Comparison of ENCODE assay signal across 14 cellular contexts in the genomic region with DNA sequence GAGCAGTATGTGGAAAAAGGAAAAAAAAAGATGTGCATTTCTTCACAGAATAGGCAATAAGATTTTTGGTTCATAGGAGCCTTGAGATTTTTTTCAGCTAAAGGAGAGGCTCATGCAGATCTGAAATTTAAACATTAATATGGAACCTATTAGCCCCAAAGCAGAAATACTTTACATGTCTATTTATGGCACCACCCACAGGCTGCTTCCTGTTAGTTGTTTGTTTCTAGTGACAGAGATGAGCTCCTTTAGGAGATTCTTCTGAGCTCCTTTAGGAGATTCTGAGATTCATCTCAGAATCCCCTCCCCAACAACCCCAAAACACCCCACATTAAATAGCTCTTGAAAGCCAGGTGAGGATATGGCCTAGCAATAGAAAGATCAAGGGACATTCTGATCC. TPM values are rescaled to one million over a fixed set of nuclear protein-coding genes. Genes with fewer than 3 reads are reported as not detected.
DNase-seq lines count a peak whose midpoint lies in the region; ATAC-seq, FAIRE-seq and TF ChIP-seq lines count a peak whose summit lies in the region.
"Had no signal": no experiment of that assay in that cellular context is flagged by ENCODE, and none has a peak within 500 bp of the region (broad histone marks: within the 10 kb centered on the region; RNA-seq: fewer than 3 reads in every experiment).

No MANE protein-coding gene starts in this region.

- POLR2A ChIA-PET in naive thymus-derived CD4-positive, alpha-beta T cell (lab: Charles Lee), result no interaction called here
- POLR2A ChIA-PET in WTC11 (lab: Charles Lee), result no interaction called here

- intact Hi-C loops in naive thymus-derived CD4-positive, alpha-beta T cell (cut with micrococcal nuclease), result no loop called here
- intact Hi-C loops in pancreas (cut with DNase I), result no loop called here

- no peak for FAIRE-seq in pancreas (lab: Jason Lieb, UNC)

- H3K4me3 ChIP-seq in naive thymus-derived CD4-positive, alpha-beta T cell (ENCODE audit: low read length), result no peak overlapping the region
- no peak overlapping the region for H3K4me3 ChIP-seq in pancreas
- H3K4me3 ChIP-seq: left ventricle myocardium inferior had no signal

- H3K27me3 Mint-ChIP-seq in IgD-negative memory B cell (no peaks in the 10 kb centered on the region), WTC11 (ENCODE audit: low read depth) (peaks cover 10% of the 10 kb centered on the region)
- H3K27me3 Mint-ChIP-seq in naive thymus-derived CD4-positive, alpha-beta T cell, result peaks cover 0 to 16% (median 5%) of the 10 kb centered on the region in 5 donors

- CTCF ChIA-PET in naive thymus-derived CD4-positive, alpha-beta T cell (lab: Charles Lee), result interaction anchor here (0.6 kb wide), 1 partner anchor 769 kb away, joined by 3 read pairs; no protein-coding TSS in a partner anchor
- CTCF ChIA-PET in WTC11 (lab: Charles Lee), result interaction anchor here (1.0 kb wide), 1 partner anchor 153 kb away, joined by 3 read pairs; no protein-coding TSS in a partner anchor

- H3K27ac Mint-ChIP-seq in IgD-negative memory B cell (no peak overlapping the region), WTC11 (no peak overlapping the region)
- no peak overlapping the region for H3K27ac Mint-ChIP-seq in naive thymus-derived CD4-positive, alpha-beta T cell
- H3K27ac Mint-ChIP-seq: natural killer cell treated with Interleukin-12 subunit alpha and Interleukin-12 subunit beta and Interleukin-15 and Interleukin-18, amount 100 ng/mL, for 72 hours had no signal

- H3K27ac ChIP-seq in naive thymus-derived CD4-positive, alpha-beta T cell (ENCODE audit: low read depth, low read length), result no peak overlapping the region
- H3K27ac ChIP-seq in pancreas, result no peak overlapping the region
- H3K27ac ChIP-seq: left ventricle myocardium inferior had no signal

- H3K9me3 Mint-ChIP-seq in IgD-negative memory B cell, result no peaks in the 10 kb centered on the region
- no peaks in the 10 kb centered on the region for H3K9me3 Mint-ChIP-seq in naive thymus-derived CD4-positive, alpha-beta T cell
- peaks cover 7% of the 10 kb centered on the region for H3K9me3 Mint-ChIP-seq in WTC11
- H3K9me3 Mint-ChIP-seq: natural killer cell treated with Interleukin-12 subunit alpha and Interleukin-12 subunit beta and Interleukin-15 and Interleukin-18, amount 100 ng/mL, for 72 hours had no signal

- H3K9me3 ChIP-seq in naive thymus-derived CD4-positive, alpha-beta T cell (ENCODE audit: control insufficient read depth in 2 of 3, low read length in 3 of 3), result no peaks in the 10 kb centered on the region
- H3K9me3 ChIP-seq in pancreas, result no peaks in the 10 kb centered on the region
- H3K9me3 ChIP-seq: left ventricle myocardium inferior had no signal

- peaks cover 9 to 13% (median 10%) of the 10 kb centered on the region in 3 donors for H3K4me1 Mint-ChIP-seq in IgD-negative memory B cell
- peaks cover 0 to 3% (median 0%) of the 10 kb centered on the region in 7 donors for H3K4me1 Mint-ChIP-seq in naive thymus-derived CD4-positive, alpha-beta T cell
- peaks cover 24% of the 10 kb centered on the region for H3K4me1 Mint-ChIP-seq in WTC11

- H3K36me3 Mint-ChIP-seq in IgD-negative memory B cell (peaks cover 5% of the 10 kb centered on the region), WTC11 (no peaks in the 10 kb centered on the region)
- H3K36me3 Mint-ChIP-seq in naive thymus-derived CD4-positive, alpha-beta T cell, result no peaks in the 10 kb centered on the region
- H3K36me3 Mint-ChIP-seq: natural killer cell treated with Interleukin-12 subunit alpha and Interleukin-12 subunit beta and Interleukin-15 and Interleukin-18, amount 100 ng/mL, for 72 hours had no signal

- H3K36me3 ChIP-seq in naive thymus-derived CD4-positive, alpha-beta T cell (ENCODE audit: control insufficient read depth in 2 of 3, insufficient read depth in 3 of 3, low read length in 3 of 3), result no peaks in the 10 kb centered on the region
- H3K36me3 ChIP-seq in pancreas, result no peaks in the 10 kb centered on the region
- H3K36me3 ChIP-seq: left ventricle myocardium inferior had no signal

- no peaks in the 10 kb centered on the region for H3K4me1 ChIP-seq in naive thymus-derived CD4-positive, alpha-beta T cell (ENCODE audit: control insufficient read depth in 2 of 2, insufficient read depth in 2 of 2, low read length in 2 of 2)
- H3K4me1 ChIP-seq in pancreas, result no peaks in the 10 kb centered on the region
- H3K4me1 ChIP-seq: left ventricle myocardium inferior had no signal

- TF ChIP-seq CTCF in GM10266 (IDR thresholded peaks at IDR 0.05; ENCODE audit: control insufficient read depth, insufficient read depth, low read depth, missing control alignments) (no peak), pancreas (IDR thresholded peaks at IDR 0.05) (no peak), WTC11 (IDR thresholded peaks at IDR 0.05) (no peak)

- no peaks in the 10 kb centered on the region for H3K27me3 ChIP-seq in naive thymus-derived CD4-positive, alpha-beta T cell (ENCODE audit: control insufficient read depth in 2 of 2, insufficient read depth in 2 of 2, low read length in 2 of 2)
- no peaks in the 10 kb centered on the region for H3K27me3 ChIP-seq in pancreas

- ATAC-seq in GM21360 (IDR thresholded peaks at IDR 0.05; ENCODE audit: unreplicated experiment) (peak; percentile 52), HG02884 (IDR thresholded peaks at IDR 0.05; ENCODE audit: unreplicated experiment) (peak; percentile 52), pancreas (no peak), SK-N-SH treated with all-trans-retinoic acid at 6 μM for 48 hours (no peak), WTC11 (no peak)
- ATAC-seq in naive thymus-derived CD4-positive, alpha-beta T cell, result no peak
- ATAC-seq: natural killer cell treated with Interleukin-12 subunit alpha and Interleukin-12 subunit beta and Interleukin-15 and Interleukin-18, amount 100 ng/mL, for 72 hours had no signal

- DNase-seq in GM10266 (ENCODE audit: extremely low spot score) (peak; percentile 45), pancreas (no peak), WTC11 (ENCODE audit: low spot score) (no peak)
- no peak for DNase-seq in naive thymus-derived CD4-positive, alpha-beta T cell
- DNase-seq: anterior cingulate cortex, cortex of kidney, left ventricle myocardium inferior, SIG-M5, T1000 had no signal

- peak overlapping the region in 3 of 4 donors; percentile 3 to 89 (median 52) for H3K4me3 Mint-ChIP-seq in IgD-negative memory B cell
- no peak overlapping the region for H3K4me3 Mint-ChIP-seq in naive thymus-derived CD4-positive, alpha-beta T cell
- no peak overlapping the region for H3K4me3 Mint-ChIP-seq in WTC11
- H3K4me3 Mint-ChIP-seq: natural killer cell treated with Interleukin-12 subunit alpha and Interleukin-12 subunit beta and Interleukin-15 and Interleukin-18, amount 100 ng/mL, for 72 hours had no signal

TF ChIP-seq in SK-N-SH treated with all-trans-retinoic acid at 6 μM for 48 hours, 23 proteins besides CTCF, POLR2A, EP300 and RAD21 (continues in another document):
- no peak for TF ChIP-seq ZNF565 (CRISPR knock-in tag; conservative IDR thresholded peaks at IDR 0.05; ENCODE audit: low read depth)

TF ChIP-seq in WTC11, 78 proteins besides CTCF, POLR2A, EP300 and RAD21 (continues in another document):
- TF ChIP-seq FOXJ3 (CRISPR knock-in tag; IDR thresholded peaks at IDR 0.05; ENCODE audit: borderline replicate concordance), result no peak
- TF ChIP-seq OVOL2 (CRISPR knock-in tag; IDR thresholded peaks at IDR 0.05; ENCODE audit: borderline replicate concordance), result no peak
- TF ChIP-seq, protein P1, sequence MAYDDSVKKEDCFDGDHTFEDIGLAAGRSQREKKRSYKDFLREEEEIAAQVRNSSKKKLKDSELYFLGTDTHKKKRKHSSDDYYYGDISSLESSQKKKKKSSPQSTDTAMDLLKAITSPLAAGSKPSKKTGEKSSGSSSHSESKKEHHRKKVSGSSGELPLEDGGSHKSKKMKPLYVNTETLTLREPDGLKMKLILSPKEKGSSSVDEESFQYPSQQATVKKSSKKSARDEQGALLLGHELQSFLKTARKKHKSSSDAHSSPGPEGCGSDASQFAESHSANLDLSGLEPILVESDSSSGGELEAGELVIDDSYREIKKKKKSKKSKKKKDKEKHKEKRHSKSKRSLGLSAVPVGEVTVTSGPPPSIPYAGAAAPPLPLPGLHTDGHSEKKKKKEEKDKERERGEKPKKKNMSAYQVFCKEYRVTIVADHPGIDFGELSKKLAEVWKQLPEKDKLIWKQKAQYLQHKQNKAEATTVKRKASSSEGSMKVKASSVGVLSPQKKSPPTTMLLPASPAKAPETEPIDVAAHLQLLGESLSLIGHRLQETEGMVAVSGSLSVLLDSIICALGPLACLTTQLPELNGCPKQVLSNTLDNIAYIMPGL (CRISPR knock-in tag; IDR thresholded peaks at IDR 0.05), result no peak
- TF ChIP-seq, protein P2, sequence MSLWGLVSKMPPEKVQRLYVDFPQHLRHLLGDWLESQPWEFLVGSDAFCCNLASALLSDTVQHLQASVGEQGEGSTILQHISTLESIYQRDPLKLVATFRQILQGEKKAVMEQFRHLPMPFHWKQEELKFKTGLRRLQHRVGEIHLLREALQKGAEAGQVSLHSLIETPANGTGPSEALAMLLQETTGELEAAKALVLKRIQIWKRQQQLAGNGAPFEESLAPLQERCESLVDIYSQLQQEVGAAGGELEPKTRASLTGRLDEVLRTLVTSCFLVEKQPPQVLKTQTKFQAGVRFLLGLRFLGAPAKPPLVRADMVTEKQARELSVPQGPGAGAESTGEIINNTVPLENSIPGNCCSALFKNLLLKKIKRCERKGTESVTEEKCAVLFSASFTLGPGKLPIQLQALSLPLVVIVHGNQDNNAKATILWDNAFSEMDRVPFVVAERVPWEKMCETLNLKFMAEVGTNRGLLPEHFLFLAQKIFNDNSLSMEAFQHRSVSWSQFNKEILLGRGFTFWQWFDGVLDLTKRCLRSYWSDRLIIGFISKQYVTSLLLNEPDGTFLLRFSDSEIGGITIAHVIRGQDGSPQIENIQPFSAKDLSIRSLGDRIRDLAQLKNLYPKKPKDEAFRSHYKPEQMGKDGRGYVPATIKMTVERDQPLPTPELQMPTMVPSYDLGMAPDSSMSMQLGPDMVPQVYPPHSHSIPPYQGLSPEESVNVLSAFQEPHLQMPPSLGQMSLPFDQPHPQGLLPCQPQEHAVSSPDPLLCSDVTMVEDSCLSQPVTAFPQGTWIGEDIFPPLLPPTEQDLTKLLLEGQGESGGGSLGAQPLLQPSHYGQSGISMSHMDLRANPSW (CRISPR knock-in tag; conservative IDR thresholded peaks at IDR 0.05; ENCODE audit: low read depth), result no peak

RNA-seq across cellular contexts. Expression of a gene that starts 27.9 kb away (rescaled TPM):
- 125 TPM for polyA plus RNA-seq in IgD-negative memory B cell
- 100 to 1,000 TPM in 2 of 5 experiments, 10 to 100 TPM in 3; 68.5 to 107 (median 90.9) TPM for total RNA-seq in naive thymus-derived CD4-positive, alpha-beta T cell
- 10 to 100 TPM; 54.3 to 70.8 TPM for polyA plus RNA-seq in naive thymus-derived CD4-positive, alpha-beta T cell
- total RNA-seq in pancreas, result 10 to 100 TPM; 24.6 to 38.7 (median 28.5) TPM
- polyA plus RNA-seq in pancreas, result 10 to 100 TPM; 33.5 to 38.3 TPM
- total RNA-seq in WTC11 (2021), result 43.4 to 49.3 TPM (median 47.4 TPM) in 3 replicates

RNA-seq across cellular contexts. Expression of a gene that starts 59.6 kb away (rescaled TPM):
- polyA plus RNA-seq in IgD-negative memory B cell (0.58 TPM), pancreas (10 to 100 TPM in 1 of 2 donors, 1 to 10 TPM in 1; 8.4 to 15.9 TPM)
- total RNA-seq in naive thymus-derived CD4-positive, alpha-beta T cell, result 10 to 100 TPM; 11.9 to 37.1 (median 26.9) TPM
- polyA plus RNA-seq in naive thymus-derived CD4-positive, alpha-beta T cell, result 1 to 10 TPM; 5.6 TPM
- total RNA-seq in pancreas (1 to 10 TPM; 1.8 to 7.8 (median 3.5) TPM), WTC11 (2021) (7.0 to 8.6 TPM (median 8.1 TPM) in 3 replicates)

Comparison
In these comparisons a context has a peak if more than half of its experiments do, and no peak if none do; other contexts are left out.
1. ATAC-seq: peak in GM21360 (single experiment) and HG02884 (single experiment); none in naive thymus-derived CD4-positive, alpha-beta T cell (single experiment), pancreas (0 of 4), SK-N-SH treated with all-trans-retinoic acid at 6 μM for 48 hours (single experiment) and WTC11 (single experiment).
2. H3K4me3 Mint-ChIP-seq: peak in IgD-negative memory B cell (3 of 4); none in naive thymus-derived CD4-positive, alpha-beta T cell (0 of 10) and WTC11 (single experiment).